1 cellular context compared by ENCODE assay signal in the genomic region with DNA sequence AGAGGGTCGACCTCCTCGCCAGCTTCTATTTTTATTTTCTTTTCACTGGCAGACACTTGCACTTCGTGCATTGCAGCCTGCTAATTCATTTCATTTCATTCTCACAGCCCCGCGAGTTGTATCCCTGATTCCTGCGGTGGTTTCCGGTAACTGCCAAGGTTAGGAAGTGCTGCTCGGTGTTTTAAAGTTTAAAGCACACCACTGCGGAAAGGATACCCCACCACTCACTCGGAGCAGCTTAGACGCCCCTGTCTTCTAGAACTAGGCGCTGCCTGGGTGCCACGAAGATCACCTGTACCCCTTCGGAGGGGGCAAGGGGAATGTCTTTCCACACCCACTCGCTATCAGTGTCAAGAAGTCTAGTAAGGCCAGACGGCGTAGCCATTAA.
TF ChIP-seq lines count a peak whose summit lies in the region.

No MANE protein-coding gene starts in this region.

TF ChIP-seq in GM12878, 131 proteins besides CTCF, POLR2A, EP300 and RAD21:
- TF ChIP-seq NFXL1 (IDR thresholded peaks at IDR 0.05; ENCODE audit: borderline replicate concordance) (no peak), EGR1 (IDR thresholded peaks at IDR 0.05; ENCODE audit: borderline replicate concordance in 1 of 2, low read depth in 2 of 2, low read length in 2 of 2) (0 out of 3 replicates have a peak, but pooled peaks of 1 of the 2 experiments have one; percentile 2), MXI1 (IDR thresholded peaks at IDR 0.05; ENCODE audit: low read depth, low read length) (0 out of 2 replicates have a peak, but pooled peaks have one; percentile 37), SIN3A (IDR thresholded peaks at IDR 0.05; ENCODE audit: low read depth, low read length) (peak; percentile 3)
